ENCODE assay signal across 1 cellular context in genomic region chr9:33489070-33489469, GRCh38.
TF ChIP-seq lines count a peak whose summit lies in the region.

No MANE protein-coding gene starts in this region.

TF ChIP-seq in SK-N-SH, 30 proteins besides CTCF, POLR2A, EP300 and RAD21:
- peak; percentile 50 for TF ChIP-seq TCF12 (IDR thresholded peaks at IDR 0.05)
- TF ChIP-seq SMC3 (IDR thresholded peaks at IDR 0.05; ENCODE audit: low read depth, low read length) = no peak
TF ChIP-seq in SK-N-SH: peak in this region for 1.
